In the genomic region with DNA sequence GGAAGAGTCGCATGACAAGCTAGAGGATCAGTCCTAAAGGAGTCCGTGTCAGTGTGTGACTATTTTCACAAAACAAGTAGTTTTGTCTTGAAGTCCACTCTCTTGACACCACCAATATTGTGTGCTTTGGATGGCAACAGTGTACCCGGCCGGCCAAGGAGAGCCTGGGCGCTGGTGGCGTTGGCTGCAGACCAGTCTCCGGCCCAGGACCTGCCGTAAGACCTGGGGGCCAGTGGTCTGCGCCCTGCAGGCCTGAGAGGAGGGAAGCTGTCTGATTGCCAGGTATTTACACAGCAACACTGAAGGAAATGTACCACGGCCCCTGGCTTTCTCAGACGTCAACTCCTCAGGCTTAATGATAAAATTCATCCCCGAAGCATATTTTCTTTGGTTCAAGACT, we compare ENCODE assay signal across 23 cellular contexts.
DNase-seq lines count a peak whose midpoint lies in the region; ATAC-seq, FAIRE-seq and TF ChIP-seq lines count a peak whose summit lies in the region.
"Had no signal": no experiment of that assay in that cellular context is flagged by ENCODE, and none has a peak within 500 bp of the region (broad histone marks: within the 10 kb centered on the region; RNA-seq: fewer than 3 reads in every experiment).

No MANE protein-coding gene starts in this region.

- 97% methylated on average over 12 of the region's 12 CpGs; no CpG with 5 or more reads in 1 of the 2 experiments for WGBS in H1 (ENCODE audit: extremely low coverage in 1 of 2, insufficient coverage in 1 of 2, insufficient read length in 1 of 2, insufficient replicate concordance in 2 of 2, low coverage in 1 of 2, low lambda C conversion rate in 2 of 2, missing lambda C conversion rate in 1 of 2), 2 experiments
- 86 to 89% methylated on average over 12 of the region's 12 CpGs for WGBS in sigmoid colon, 2 donors

- no peak overlapping the region for H3K18ac ChIP-seq in H1 (ENCODE audit: extremely low read depth, low read length)

- H3K27me3 Mint-ChIP-seq in neural crest cell (ENCODE audit: low read depth) = no peaks in the 10 kb centered on the region
- H3K27me3 Mint-ChIP-seq: CD4-positive, CD25-positive, alpha-beta regulatory T cell; CD8-positive, alpha-beta memory T cell had no signal

- H2BK15ac ChIP-seq in H1 (ENCODE audit: low read length) = no peak overlapping the region

- TF ChIP-seq CTCF in H1 (IDR thresholded peaks at IDR 0.05; ENCODE audit: control extremely low read depth in 1 of 3, insufficient read depth in 1 of 3, low read depth in 1 of 3, low read length in 3 of 3) (no peak), neural crest cell (conservative IDR thresholded peaks at IDR 0.05) (no peak), sigmoid colon (IDR thresholded peaks at IDR 0.05) (no peak), tibial artery (IDR thresholded peaks at IDR 0.05) (no peak)

- POLR2A ChIA-PET in H1 (lab: Charles Lee; ENCODE audit: partially characterized antibody) = no interaction called here

- peaks cover 0 to 2% of the 10 kb centered on the region in 2 experiments for H4K20me1 ChIP-seq in H1 (replicated peaks in 1 of 2; ENCODE audit: control insufficient read depth in 1 of 2, insufficient read depth in 2 of 2, low read length in 2 of 2)

- peaks cover 3% of the 10 kb centered on the region; the same call in 1 of the 2 replicates for H3K79me1 ChIP-seq in H1 (ENCODE audit: low read depth, low read length)

- H3K4ac ChIP-seq in H1 (replicated peaks; ENCODE audit: insufficient read length, low read depth, low read length) = no peak overlapping the region

- peak overlapping the region; percentile 99 for H3K27ac Mint-ChIP-seq in neural crest cell (ENCODE audit: unreplicated experiment)
- H3K27ac Mint-ChIP-seq: CD8-positive, alpha-beta memory T cell had no signal

- no peak overlapping the region for H2BK120ac ChIP-seq in H1 (replicated peaks; ENCODE audit: low read depth, low read length)

- H3K9me3 ChIP-seq in H1 (ENCODE audit: insufficient read depth in 2 of 2, low read depth in 1 of 2, low read length in 1 of 2) (peaks cover 0 to 6% of the 10 kb centered on the region in 2 experiments; a peak in 1 of 4 replicates), sigmoid colon (no peaks in the 10 kb centered on the region), tibial artery (no peaks in the 10 kb centered on the region)
- H3K9me3 ChIP-seq: BE2C had no signal

- H3K27ac ChIP-seq in H1 (ENCODE audit: low read depth, low read length) = no peak overlapping the region
- H3K27ac ChIP-seq in sigmoid colon = no peak overlapping the region
- H3K27ac ChIP-seq in tibial artery = no peak overlapping the region
- H3K27ac ChIP-seq: GM23248, HL-60 had no signal

- H3K27me3 ChIP-seq in H1 (replicated peaks in 1 of 4; ENCODE audit: control insufficient read depth in 3 of 4, extremely low read depth in 1 of 4, insufficient read depth in 3 of 4, low read length in 3 of 4) (peaks cover 0 to 10% (median 1%) of the 10 kb centered on the region in 4 experiments; a peak in 3 of 7 replicates), sigmoid colon (peaks cover 0 to 5% (median 0%) of the 10 kb centered on the region in 3 donors), tibial artery (peaks cover 0 to 6% of the 10 kb centered on the region in 2 donors)
- H3K27me3 ChIP-seq: BE2C had no signal

- FAIRE-seq in H1 (lab: Jason Lieb, UNC) = no peak
- FAIRE-seq: A204.1, GM12878, H54 had no signal

- H3K36me3 ChIP-seq in H1 (ENCODE audit: control insufficient read depth in 2 of 4, insufficient read depth in 4 of 4, low read length in 3 of 4) (no peaks in the 10 kb centered on the region), sigmoid colon (no peaks in the 10 kb centered on the region), tibial artery (no peaks in the 10 kb centered on the region)
- H3K36me3 ChIP-seq: BE2C had no signal

- CTCF ChIA-PET in H1 (lab: Charles Lee; ENCODE audit: partially characterized antibody) = interaction anchor here (0.7 to 1.2 kb wide), 2 partner anchors 25 to 116 kb away, joined by 3 read pairs; no protein-coding TSS in a partner anchor

- H3K4me1 Mint-ChIP-seq in neural crest cell = peaks cover 37% of the 10 kb centered on the region
- H3K4me1 Mint-ChIP-seq: CD4-positive, CD25-positive, alpha-beta regulatory T cell; CD8-positive, alpha-beta memory T cell had no signal

- H3K9me3 Mint-ChIP-seq in neural crest cell = no peaks in the 10 kb centered on the region

- TF ChIP-seq POLR2A in H1 (IDR thresholded peaks at IDR 0.05; ENCODE audit: control extremely low read depth in 1 of 2, low read depth in 2 of 2, low read length in 2 of 2) (no peak), sigmoid colon (IDR thresholded peaks at IDR 0.05) (no peak)

- H2BK20ac ChIP-seq in H1 (ENCODE audit: low read length) = no peak overlapping the region

- intact Hi-C loops in sigmoid colon (cut with DNase I) (no loop called here), tibial artery (cut with DNase I; ENCODE audit: low total_unique reads) (no loop called here)

- H3K9ac ChIP-seq in H1 (replicated peaks in 1 of 4; ENCODE audit: extremely low read depth in 1 of 4, low read depth in 3 of 4, low read length in 3 of 4) = no peak overlapping the region
- H3K9ac ChIP-seq: GM23248 had no signal

- no peak overlapping the region for H3K23ac ChIP-seq in H1 (ENCODE audit: insufficient read length)

- no peak overlapping the region for H4K8ac ChIP-seq in H1 (ENCODE audit: extremely low read depth, insufficient read depth, low read length)

- no peaks in the 10 kb centered on the region for H3K23me2 ChIP-seq in H1 (ENCODE audit: low read depth, low read length)

- no peak for TF ChIP-seq EP300 in H1 (IDR thresholded peaks at IDR 0.05; ENCODE audit: borderline replicate concordance in 1 of 2, low read depth in 2 of 2, low read length in 2 of 2)
- TF ChIP-seq EP300 in sigmoid colon (IDR thresholded peaks at IDR 0.05) = no peak

- H3K4me3 ChIP-seq in H1 (ENCODE audit: extremely low read depth in 1 of 4, insufficient read depth in 2 of 4, low read depth in 3 of 4, low read length in 4 of 4) = no peak overlapping the region
- H3K4me3 ChIP-seq in sigmoid colon = no peak overlapping the region
- no peak overlapping the region for H3K4me3 ChIP-seq in tibial artery
- H3K4me3 ChIP-seq: GM12878, GM23248 had no signal

- no peak overlapping the region for H2BK5ac ChIP-seq in H1 (ENCODE audit: low read depth, low read length)

- no peak for TF ChIP-seq RAD21 in H1 (IDR thresholded peaks at IDR 0.05 in 1 of 2, conservative IDR thresholded peaks at IDR 0.05 in 1 of 2; ENCODE audit: low read depth in 2 of 2, low read length in 2 of 2)

- H3K14ac ChIP-seq in H1 (ENCODE audit: insufficient read length) = no peak overlapping the region

- H2AK5ac ChIP-seq in H1 (ENCODE audit: low read depth, low read length) = no peak overlapping the region

- peak overlapping the region; percentile 6; the same call in 1 of the 2 replicates for H2AFZ ChIP-seq in H1 (ENCODE audit: low read length)
- H2AFZ ChIP-seq: GM23248 had no signal

- H3K4me1 ChIP-seq in H1 (replicated peaks in 1 of 4; ENCODE audit: control insufficient read depth in 3 of 4, insufficient read depth in 4 of 4, low read length in 3 of 4) = peaks cover 0 to 3% (median 2%) of the 10 kb centered on the region in 4 experiments; a peak in 5 of 7 replicates
- no peaks in the 10 kb centered on the region for H3K4me1 ChIP-seq in sigmoid colon
- H3K4me1 ChIP-seq in tibial artery = no peaks in the 10 kb centered on the region
- H3K4me1 ChIP-seq: BE2C had no signal

- no peak overlapping the region for H4K5ac ChIP-seq in H1 (ENCODE audit: insufficient read length, low read depth, low read length)

- no peak overlapping the region for H3K4me2 ChIP-seq in H1 (ENCODE audit: insufficient read depth in 1 of 2, low read depth in 2 of 2, low read length in 2 of 2)

- H3K56ac ChIP-seq in H1 (replicated peaks; ENCODE audit: insufficient read length, low read depth, low read length) = no peak overlapping the region

- DNase-seq in H1 (ENCODE audit: low read depth in 1 of 2, low spot score in 2 of 2) (no peak), neural crest cell (ENCODE audit: low read depth, low spot score) (no peak), sigmoid colon (peak; percentile 43), Kasumi-1 (lab: John Stamatoyannopoulos, UW) (no peak), NCI-H1105 (lab: John Stamatoyannopoulos, UW) (no peak), tibial artery (no peak)
- DNase-seq: ACHN; BE2C; C1 segment of cervical spinal cord; CD4-positive, CD25-positive, alpha-beta regulatory T cell; CD8-positive, alpha-beta memory T cell; COR-L47; DMS 273 treated with DMSO at 0.1 percent for 48 hours; DMS53; DND-41; EL; GM23248; HCEC 1CT had no signal

- no peak overlapping the region for H2BK12ac ChIP-seq in H1 (ENCODE audit: low read depth, low read length)

- ATAC-seq in GM21526 (IDR thresholded peaks at IDR 0.05; ENCODE audit: low FRiP score, unreplicated experiment) = no peak
- ATAC-seq: GM12878 had no signal

- no peak overlapping the region for H4K91ac ChIP-seq in H1 (replicated peaks; ENCODE audit: insufficient read length, low read length)

- no peaks in the 10 kb centered on the region for H3K79me2 ChIP-seq in H1 (ENCODE audit: control insufficient read depth in 1 of 2, insufficient read depth in 2 of 2, low read length in 2 of 2)

- H3K36me3 Mint-ChIP-seq in neural crest cell (ENCODE audit: low read depth) = peaks cover 4% of the 10 kb centered on the region
- H3K36me3 Mint-ChIP-seq: CD4-positive, CD25-positive, alpha-beta regulatory T cell had no signal

- no peak overlapping the region for H3K4me3 Mint-ChIP-seq in neural crest cell
- H3K4me3 Mint-ChIP-seq: CD4-positive, CD25-positive, alpha-beta regulatory T cell; CD8-positive, alpha-beta memory T cell had no signal

TF ChIP-seq in H1, 55 proteins besides CTCF, POLR2A, EP300 and RAD21 (continues in another document):
- no peak for TF ChIP-seq JUN (IDR thresholded peaks at IDR 0.05; ENCODE audit: low read depth, low read length)
